8 cellular contexts compared by ENCODE assay signal in genomic region chr6:26520840-26521484, GRCh38. TPM values are rescaled to one million over a fixed set of nuclear protein-coding genes. Genes with fewer than 3 reads are reported as not detected.
DNase-seq lines count a peak whose midpoint lies in the region; ATAC-seq, FAIRE-seq and TF ChIP-seq lines count a peak whose summit lies in the region.

No MANE protein-coding gene starts in this region.

- in situ Hi-C loops in ACHN (cut with HindIII; ENCODE audit: low pct_ligation_motif_present, low pct_unique_long_range_greater_than_20kb, low sequenced_read_pairs), result no loop called here

- H3K36me3 ChIP-seq in kidney (ENCODE audit: control insufficient read depth in 1 of 2, insufficient read depth in 2 of 2, low read length in 2 of 2), result no peaks in the 10 kb centered on the region

- intact Hi-C loops in kidney (cut with DNase I), result no loop called here

- peak overlapping the region; percentile 81 to 89 for H3K9ac ChIP-seq in kidney (ENCODE audit: low read length in 2 of 2)

- H3K9me3 ChIP-seq in kidney (ENCODE audit: control insufficient read depth in 1 of 2, low read length in 2 of 2), result no peaks in the 10 kb centered on the region

- H3K4me3 ChIP-seq in kidney (ENCODE audit: low read length in 2 of 2), result peak overlapping the region; percentile 84 to 89

- no peak for FAIRE-seq in kidney (lab: Jason Lieb, UNC)

- H3K27ac ChIP-seq in kidney (ENCODE audit: low read depth in 2 of 2, low read length in 2 of 2), result peak overlapping the region; percentile 95 to 96

- ATAC-seq in GM18868 (IDR thresholded peaks at IDR 0.05; ENCODE audit: unreplicated experiment) (peak; percentile 58), HG03103 (IDR thresholded peaks at IDR 0.05; ENCODE audit: low read depth, unreplicated experiment) (peak; percentile 43)

- TF ChIP-seq CTCF in kidney (IDR thresholded peaks at IDR 0.05; ENCODE audit: borderline replicate concordance, extremely low read depth, insufficient read depth), result no peak

- H3K4me1 ChIP-seq in kidney (ENCODE audit: control insufficient read depth in 1 of 2, insufficient read depth in 1 of 2, low read depth in 1 of 2, low read length in 2 of 2), result peaks cover 2 to 4% of the 10 kb centered on the region in 2 donors

- DNase-seq in ACHN (peak; percentile 78), NCI-H2227 (lab: John Stamatoyannopoulos, UW; ENCODE audit: unreplicated experiment) (peak; percentile 94), kidney (peak; percentile 96)
- peak; percentile 77 for DNase-seq in activated CD4-positive, CD25-positive, alpha-beta regulatory T cell treated with anti-CD3 and anti-CD28 coated beads, Interleukin-2, amount 50 U/mL, for 16 hours (ENCODE audit: low read depth, low spot score)
- peak; percentile 86 for DNase-seq in central memory CD4-positive, alpha-beta T cell
- peak; percentile 84 for DNase-seq in stimulated activated CD4-positive, alpha-beta T cell treated with anti-CD3 and anti-CD28 coated beads, Interleukin-15, amount 100 ng/mL, for 24 hours

RNA-seq across cellular contexts. Expression of gene HMGN4, which starts 17.2 kb away (rescaled TPM):
- total RNA-seq in kidney, result 72.7 TPM
- polyA plus RNA-seq in kidney (ENCODE audit: insufficient read depth, low read depth, low replicate concordance), result 49.3 TPM

RNA-seq across cellular contexts. Expression of gene BTN1A1, which starts 20.9 kb away (rescaled TPM):
- total RNA-seq in kidney, result 0.09 TPM
- polyA plus RNA-seq in kidney (ENCODE audit: insufficient read depth, low read depth, low replicate concordance), result not detected

Comparison
In these comparisons a context has a peak if more than half of its experiments do, and no peak if none do; other contexts are left out.
1. Peak in every context shown above with its lines: DNase-seq, ATAC-seq, H3K4me3 ChIP-seq and H3K27ac ChIP-seq.